9 cellular contexts compared by ENCODE assay signal in the genomic region with DNA sequence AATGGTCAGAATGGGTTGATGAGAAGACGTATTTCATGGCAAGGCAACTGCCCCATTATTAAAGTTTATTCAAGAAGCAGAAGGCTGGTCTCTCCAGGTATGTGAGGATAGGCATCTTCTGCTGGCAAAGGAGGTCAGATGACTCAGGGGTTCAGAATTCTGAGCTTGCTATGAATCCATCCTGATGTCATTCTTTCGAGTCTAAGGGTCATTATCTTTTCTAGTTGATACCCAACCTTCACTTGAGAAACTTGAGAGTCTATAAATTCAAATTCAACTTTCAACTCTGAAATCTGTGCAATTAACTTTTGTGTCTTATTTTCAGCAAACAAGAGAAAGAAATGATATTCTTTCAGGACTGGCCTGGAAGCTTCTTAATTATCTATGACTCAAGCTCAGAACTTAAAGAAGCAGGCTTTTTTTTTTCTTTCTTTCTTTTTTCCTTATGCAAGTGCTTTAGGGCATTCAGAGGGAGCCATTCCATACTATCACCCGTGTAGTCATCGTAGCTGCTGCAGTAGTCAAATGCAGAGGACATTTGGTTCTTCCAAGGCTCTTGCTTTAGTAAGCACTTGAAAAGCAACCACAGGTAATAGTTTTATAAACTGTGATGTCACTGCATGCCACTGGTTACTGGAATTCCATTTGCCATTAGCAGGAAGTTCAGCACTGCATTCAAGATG.
DNase-seq lines count a peak whose midpoint lies in the region; ATAC-seq and TF ChIP-seq lines count a peak whose summit lies in the region.
"Had no signal": no experiment of that assay in that cellular context is flagged by ENCODE, and none has a peak within 500 bp of the region (broad histone marks: within the 10 kb centered on the region; RNA-seq: fewer than 3 reads in every experiment).

No MANE protein-coding gene starts in this region.

- intact Hi-C loops in upper lobe of right lung (cut with DNase I), result no loop called here

- H3K27me3 ChIP-seq in hepatocyte, result no peaks in the 10 kb centered on the region
- H3K27me3 ChIP-seq in upper lobe of right lung, result no peaks in the 10 kb centered on the region
- H3K27me3 ChIP-seq: suprapubic skin had no signal

- H3K27ac ChIP-seq in hepatocyte, result peak overlapping the region; percentile 93
- no peak overlapping the region for H3K27ac ChIP-seq in upper lobe of right lung
- H3K27ac ChIP-seq: suprapubic skin had no signal

- no peaks in the 10 kb centered on the region for H4K20me1 ChIP-seq in hepatocyte (ENCODE audit: insufficient read depth, poor library complexity, severe bottlenecking)

- no peaks in the 10 kb centered on the region for H3K79me2 ChIP-seq in hepatocyte

- H3K9me3 Mint-ChIP-seq in HFFc6 (peaks cover 6% of the 10 kb centered on the region), glutamatergic neuron (ENCODE audit: unreplicated experiment) (no peaks in the 10 kb centered on the region)

- H3K27ac Mint-ChIP-seq in HFFc6, result peak overlapping the region; percentile 43
- no peak overlapping the region for H3K27ac Mint-ChIP-seq in glutamatergic neuron (ENCODE audit: unreplicated experiment)

- WGBS in hepatocyte (ENCODE audit: low lambda C conversion rate, missing lambda C conversion rate), result 51% methylated on average over 4 of the region's 4 CpGs

- H3K27me3 Mint-ChIP-seq in HFFc6 (ENCODE audit: insufficient read depth), result peaks cover 2% of the 10 kb centered on the region; the same call in 1 of the 2 replicates
- no peaks in the 10 kb centered on the region for H3K27me3 Mint-ChIP-seq in glutamatergic neuron (ENCODE audit: unreplicated experiment)

- H3K4me1 Mint-ChIP-seq in HFFc6 (ENCODE audit: low read depth) (peaks cover 33% of the 10 kb centered on the region), glutamatergic neuron (ENCODE audit: low read depth, unreplicated experiment) (peaks cover 3% of the 10 kb centered on the region)

- peaks cover 22% of the 10 kb centered on the region for H3K4me1 ChIP-seq in hepatocyte (ENCODE audit: insufficient read depth)
- no peaks in the 10 kb centered on the region for H3K4me1 ChIP-seq in upper lobe of right lung
- H3K4me1 ChIP-seq: suprapubic skin had no signal

- DNase-seq in HFFc6 (peak; percentile 64), SW480 (ENCODE audit: low spot score) (peak; percentile 39), hepatocyte (ENCODE audit: low spot score) (peak; percentile 73), upper lobe of right lung (no peak), glutamatergic neuron (no peak)
- DNase-seq: GF-D8 had no signal

- H3K4me3 Mint-ChIP-seq in HFFc6 (peak overlapping the region; percentile 12), glutamatergic neuron (ENCODE audit: unreplicated experiment) (no peak overlapping the region)

- TF ChIP-seq CTCF in HFFc6 (IDR thresholded peaks at IDR 0.05) (no peak), hepatocyte (IDR thresholded peaks at IDR 0.05; ENCODE audit: poor library complexity) (no peak), upper lobe of right lung (IDR thresholded peaks at IDR 0.05) (no peak), glutamatergic neuron (IDR thresholded peaks at IDR 0.05; ENCODE audit: partially characterized antibody, unreplicated experiment) (no peak)

- H2AFZ ChIP-seq in hepatocyte, result no peak overlapping the region

- H3K4me2 ChIP-seq in hepatocyte, result peak overlapping the region; percentile 27

- no peak overlapping the region for H3K4me3 ChIP-seq in hepatocyte
- no peak overlapping the region for H3K4me3 ChIP-seq in upper lobe of right lung
- H3K4me3 ChIP-seq: suprapubic skin had no signal

- no peaks in the 10 kb centered on the region for H3K9me2 ChIP-seq in hepatocyte (replicated peaks; ENCODE audit: insufficient read depth)

- H3K36me3 Mint-ChIP-seq in HFFc6 (ENCODE audit: low read depth) (peaks cover 13% of the 10 kb centered on the region), glutamatergic neuron (ENCODE audit: unreplicated experiment) (no peaks in the 10 kb centered on the region)

- no peaks in the 10 kb centered on the region for H3K36me3 ChIP-seq in hepatocyte (replicated peaks; ENCODE audit: insufficient read depth, low read depth)
- no peaks in the 10 kb centered on the region for H3K36me3 ChIP-seq in upper lobe of right lung
- H3K36me3 ChIP-seq: suprapubic skin had no signal

- ATAC-seq in upper lobe of right lung (peak; percentile 59), HG02588 (IDR thresholded peaks at IDR 0.05; ENCODE audit: unreplicated experiment) (no peak), GM18498 (IDR thresholded peaks at IDR 0.05; ENCODE audit: unreplicated experiment) (no peak)

- H3K9me3 ChIP-seq in hepatocyte (ENCODE audit: low read depth) (no peaks in the 10 kb centered on the region), upper lobe of right lung (no peaks in the 10 kb centered on the region)

Comparison
In these comparisons a context has a peak if more than half of its experiments do, and no peak if none do; other contexts are left out.
1. DNase-seq: peak in HFFc6 (single experiment), SW480 (single experiment) and hepatocyte (single experiment); none in upper lobe of right lung (single experiment) and glutamatergic neuron (single experiment).